In genomic region chr13:26221399-26221720, GRCh38 we compare ENCODE assay signal across 8 cellular contexts. TPM values are rescaled to one million over a fixed set of nuclear protein-coding genes. Genes with fewer than 3 reads are reported as not detected.
DNase-seq lines count a peak whose midpoint lies in the region; ATAC-seq and TF ChIP-seq lines count a peak whose summit lies in the region.

No MANE protein-coding gene starts in this region.

- no peaks in the 10 kb centered on the region for H3K9me3 Mint-ChIP-seq in MCF 10A (ENCODE audit: unreplicated experiment)

- BruUV-seq in MCF 10A (replicated peaks; lab: Mats Ljungman, UMichigan) = TSS peak; percentile 45

- POLR2A ChIA-PET in MCF 10A (lab: Yijun Ruan, JAX) = interaction anchor here (0.7 to 3.7 kb wide), 17 partner anchors 8 to 336 kb away, joined by 3 to 48 read pairs (median 4); partner anchors contain the start of genes CDK8 and WASF3

- H3K36me3 ChIP-seq in lower lobe of right lung (peaks cover 36% of the 10 kb centered on the region), vagina (peaks cover 0 to 30% of the 10 kb centered on the region in 2 donors)

- peak overlapping the region; percentile 99 for H3K27ac Mint-ChIP-seq in MCF 10A (ENCODE audit: low read depth, unreplicated experiment)

- CTCF ChIA-PET in MCF 10A (lab: Yijun Ruan, JAX) = interaction anchor here (0.6 to 1.7 kb wide), 5 partner anchors 10 to 477 kb away, joined by 3 to 4 read pairs (median 4); no protein-coding TSS in a partner anchor

- peak overlapping the region; percentile 99 for H3K4me3 Mint-ChIP-seq in MCF 10A (ENCODE audit: unreplicated experiment)

- H3K4me1 Mint-ChIP-seq in MCF 10A (ENCODE audit: insufficient read depth, unreplicated experiment) = peaks cover 20% of the 10 kb centered on the region

- H3K4me1 ChIP-seq in lower lobe of right lung = peaks cover 20% of the 10 kb centered on the region
- peaks cover 24% of the 10 kb centered on the region for H3K4me1 ChIP-seq in vagina

- H3K4me3 ChIP-seq in HL-60 (replicated peaks; ENCODE audit: insufficient read depth, low read length) (peak overlapping the region; percentile 63), lower lobe of right lung (peak overlapping the region; percentile 88), vagina (peak overlapping the region; percentile 82 to 97)

- DNase-seq in Right ventricle myocardium inferior (ENCODE audit: missing footprints) (peak; percentile 65), cardiac septum (ENCODE audit: low spot score) (no peak), HL-60 (ENCODE audit: low read depth in 1 of 2, low spot score in 1 of 2) (no peak), MCF 10A (ENCODE audit: unreplicated experiment) (no peak), lower lobe of right lung (no peak), vagina (ENCODE audit: extremely low spot score in 2 of 2) (no peak), H4 (ENCODE audit: low spot score) (no peak)
- no peak for DNase-seq in activated CD4-positive, CD25-positive, alpha-beta regulatory T cell (lab: John Stamatoyannopoulos, UW)

- H3K9me3 ChIP-seq in lower lobe of right lung = no peaks in the 10 kb centered on the region
- H3K9me3 ChIP-seq in vagina = no peaks in the 10 kb centered on the region

- no peak for TF ChIP-seq POLR2A in vagina (IDR thresholded peaks at IDR 0.05)

- ATAC-seq in Right ventricle myocardium inferior (peak; percentile 37), lower lobe of right lung (peak; percentile 64 to 66)

- H3K36me3 Mint-ChIP-seq in MCF 10A (ENCODE audit: insufficient read depth, unreplicated experiment) = peaks cover 46% of the 10 kb centered on the region

- H3K27me3 ChIP-seq in HL-60 (ENCODE audit: insufficient read depth, poor library complexity, severe bottlenecking) = no peaks in the 10 kb centered on the region
- H3K27me3 ChIP-seq in lower lobe of right lung (ENCODE audit: low read depth) = no peaks in the 10 kb centered on the region
- H3K27me3 ChIP-seq in vagina = no peaks in the 10 kb centered on the region

- H3K27ac ChIP-seq in HL-60 (replicated peaks) (peak overlapping the region; percentile 98), lower lobe of right lung (peak overlapping the region; percentile 97), vagina (peak overlapping the region; percentile 91)

- no peaks in the 10 kb centered on the region for H3K27me3 Mint-ChIP-seq in MCF 10A (ENCODE audit: insufficient read depth, unreplicated experiment)

- no peak for TF ChIP-seq CTCF in HL-60 (IDR thresholded peaks at IDR 0.05; ENCODE audit: insufficient read depth, low read length)
- TF ChIP-seq CTCF in MCF 10A (IDR thresholded peaks at IDR 0.05; ENCODE audit: unreplicated experiment) = no peak
- TF ChIP-seq CTCF in lower lobe of right lung (IDR thresholded peaks at IDR 0.05) = no peak
- no peak for TF ChIP-seq CTCF in vagina (IDR thresholded peaks at IDR 0.05)

- intact Hi-C loops in Right ventricle myocardium inferior (cut with DNase I) (loop anchor here (5.0 kb wide), 1 partner anchor 34 kb away; no protein-coding TSS in a partner anchor), cardiac septum (cut with DNase I) (loop anchor here (2.0 kb wide), 1 partner anchor 33 kb away; the partner anchor contains the start of gene CDK8), MCF 10A (cut with micrococcal nuclease) (loop anchor here (1.0 kb wide), 1 partner anchor 33 kb away; the partner anchor contains the start of gene CDK8), lower lobe of right lung (cut with DNase I) (no loop called here), vagina (cut with DNase I) (loop anchor here (5.0 kb wide), 1 partner anchor 336 kb away; the partner anchor contains the start of gene WASF3)

RNA-seq across cellular contexts. Expression of gene RNF6, which starts 0.8 kb away (rescaled TPM):
- 19.7 TPM for total RNA-seq in Right ventricle myocardium inferior
- 29.6 TPM for total RNA-seq in cardiac septum
- 81.9 and 86.7 TPM in 2 replicates for total RNA-seq in MCF 10A (2022)
- 29.3 TPM for total RNA-seq in lower lobe of right lung
- total RNA-seq in vagina = 22.1 TPM
- total RNA-seq in H4 (2014; rRNA removed; shearing (Covaris generic)) = 15.8 and 25.6 TPM in 2 replicates

RNA-seq across cellular contexts. Expression of gene CDK8, which starts 32.6 kb away (rescaled TPM):
- total RNA-seq in Right ventricle myocardium inferior = 10.3 TPM
- 12.4 TPM for total RNA-seq in cardiac septum
- total RNA-seq in MCF 10A (2022) = 20.6 and 22.2 TPM in 2 replicates
- total RNA-seq in lower lobe of right lung = 10.3 TPM
- 11.3 TPM for total RNA-seq in vagina
- 11.0 and 14.7 TPM in 2 replicates for total RNA-seq in H4 (2014; rRNA removed; shearing (Covaris generic))
